ENCODE assay signal across 24 cellular contexts in genomic region chr1:63922848-63923247, GRCh38.
DNase-seq lines count a peak whose midpoint lies in the region; ATAC-seq, FAIRE-seq and TF ChIP-seq lines count a peak whose summit lies in the region.
"Had no signal": no experiment of that assay in that cellular context is flagged by ENCODE, and none has a peak within 500 bp of the region (broad histone marks: within the 10 kb centered on the region; RNA-seq: fewer than 3 reads in every experiment).

No MANE protein-coding gene starts in this region.

- H3K27ac ChIP-seq in A549 (peak overlapping the region; percentile 34 to 89; a peak in 4 of 6 replicates), heart left ventricle (peak overlapping the region; percentile 42 to 90 (median 80)), mesendoderm (ENCODE audit: low read depth, low read length) (no peak overlapping the region)
- H3K27ac ChIP-seq: breast epithelium, skin epidermis had no signal

- H3K4me3 ChIP-seq in A549 (no peak overlapping the region), heart left ventricle (no peak overlapping the region), mesendoderm (ENCODE audit: low read length) (no peak overlapping the region)
- H3K4me3 ChIP-seq: breast epithelium, skin epidermis, transverse colon had no signal

- CTCF ChIA-PET in A549 (lab: Yijun Ruan, JAX): interaction anchor here (0.8 to 2.7 kb wide), 4 partner anchors 9 to 248 kb away, joined by 3 to 9 read pairs (median 4); no protein-coding TSS in a partner anchor

- H3K36me3 ChIP-seq in heart left ventricle: no peaks in the 10 kb centered on the region
- no peaks in the 10 kb centered on the region for H3K36me3 ChIP-seq in mesendoderm (ENCODE audit: control insufficient read depth, insufficient read depth, low read length)
- H3K36me3 ChIP-seq: breast epithelium, transverse colon had no signal

- no peak for TF ChIP-seq POLR2A in A549 (IDR thresholded peaks at IDR 0.05; ENCODE audit: low read length)
- TF ChIP-seq POLR2A in heart left ventricle (IDR thresholded peaks at IDR 0.05): peak in 1 of 2 donors; percentile 13

- no peak for ATAC-seq in A549
- no peak for ATAC-seq in SK-N-SH treated with all-trans-retinoic acid at 6 μM for 48 hours
- peak; percentile 79 to 93 (median 92) for ATAC-seq in heart left ventricle
- no peak for ATAC-seq in GM21619 (IDR thresholded peaks at IDR 0.05; ENCODE audit: unreplicated experiment)
- ATAC-seq in HG03196 (IDR thresholded peaks at IDR 0.05; ENCODE audit: unreplicated experiment): no peak
- ATAC-seq: naive thymus-derived CD8-positive, alpha-beta T cell; stimulated activated naive CD8-positive, alpha-beta T cell treated with anti-CD3 and anti-CD28 coated beads, Interleukin-15, Interleukin-2, amounts not matched to agents 100 U/mL and 50 U/mL, for 24 hours; T-cell had no signal

- no peak for FAIRE-seq in A549 (lab: Jason Lieb, UNC)

- POLR2A ChIA-PET in A549 (lab: Yijun Ruan, JAX): no interaction called here

- H2BK15ac ChIP-seq in mesendoderm (replicated peaks; ENCODE audit: low read depth): no peak overlapping the region

- H3K56ac ChIP-seq in mesendoderm (ENCODE audit: low read length): no peak overlapping the region

- no peak for TF ChIP-seq RAD21 in A549 (conservative IDR thresholded peaks at IDR 0.05 in 1 of 2, IDR thresholded peaks at IDR 0.05 in 1 of 2)

- H4K5ac ChIP-seq in mesendoderm (ENCODE audit: low read length): no peak overlapping the region

- no peak overlapping the region for H3K18ac ChIP-seq in mesendoderm (ENCODE audit: low read length)

- H3K4ac ChIP-seq in mesendoderm (ENCODE audit: low read depth, low read length): no peak overlapping the region

- H3K9me3 Mint-ChIP-seq in progenitor cell of endocrine pancreas (ENCODE audit: low read depth): no peaks in the 10 kb centered on the region
- H3K9me3 Mint-ChIP-seq: activated CD4-positive, alpha-beta T cell treated with anti-CD3 and anti-CD28 coated beads, Interleukin-2, amount 10 ng/mL, durations not matched to agents 7 days and 5 days; naive thymus-derived CD8-positive, alpha-beta T cell; T-cell had no signal

- no peak for TF ChIP-seq CTCF in A549 (IDR thresholded peaks at IDR 0.05)
- no peak for TF ChIP-seq CTCF in heart left ventricle (IDR thresholded peaks at IDR 0.05)
- TF ChIP-seq CTCF in progenitor cell of endocrine pancreas (IDR thresholded peaks at IDR 0.05; ENCODE audit: unreplicated experiment): no peak

- no peak overlapping the region for H3K4me3 Mint-ChIP-seq in progenitor cell of endocrine pancreas (ENCODE audit: low read depth)
- H3K4me3 Mint-ChIP-seq: activated CD4-positive, alpha-beta T cell treated with anti-CD3 and anti-CD28 coated beads, Interleukin-2, amount 10 ng/mL, durations not matched to agents 7 days and 5 days; B cell; naive thymus-derived CD8-positive, alpha-beta T cell; T-cell had no signal

- H3K27me3 ChIP-seq in heart left ventricle (no peaks in the 10 kb centered on the region), mesendoderm (ENCODE audit: insufficient read depth, low read length, poor library complexity) (no peaks in the 10 kb centered on the region)
- H3K27me3 ChIP-seq: breast epithelium, transverse colon had no signal

- H3K4me2 ChIP-seq in A549 (no peak overlapping the region), mesendoderm (ENCODE audit: low read length) (no peak overlapping the region)

- H3K36me3 Mint-ChIP-seq in progenitor cell of endocrine pancreas (ENCODE audit: insufficient read depth): peaks cover 3% of the 10 kb centered on the region
- H3K36me3 Mint-ChIP-seq: naive thymus-derived CD8-positive, alpha-beta T cell; T-cell had no signal

- peaks cover 2% of the 10 kb centered on the region for H3K79me2 ChIP-seq in mesendoderm (ENCODE audit: control insufficient read depth, insufficient read depth, low read length)

- no peak overlapping the region for H4K8ac ChIP-seq in mesendoderm (ENCODE audit: low read depth, low read length)

- peak overlapping the region; percentile 46 for H3K27ac Mint-ChIP-seq in progenitor cell of endocrine pancreas
- H3K27ac Mint-ChIP-seq: activated CD4-positive, alpha-beta T cell treated with anti-CD3 and anti-CD28 coated beads, Interleukin-2, amount 10 ng/mL, durations not matched to agents 7 days and 5 days; B cell; naive thymus-derived CD8-positive, alpha-beta T cell; T-cell had no signal

- no peak for TF ChIP-seq EP300 in A549 (IDR thresholded peaks at IDR 0.05)

- intact Hi-C loops in heart left ventricle (cut with DNase I): loop anchor here in 5 of 10 donors (5.0 to 10.0 kb wide), 7 partner anchors 112 to 228 kb away; partner anchors contain the start of gene ROR1 (in 1 of the 5)

- H3K79me1 ChIP-seq in mesendoderm (ENCODE audit: low read length): no peaks in the 10 kb centered on the region

- WGBS in A549 (ENCODE audit: missing lambda C conversion rate): 94% methylated on average over 6 of the region's 6 CpGs
- WGBS in heart left ventricle, 4 donors: 48 to 59% (median 53%) methylated on average over 6 of the region's 6 CpGs
- no CpG with 5 or more reads among the region's 6 CpGs for WGBS in mesendoderm (ENCODE audit: extremely low coverage, insufficient coverage, low lambda C conversion rate)

- no peak overlapping the region for H2BK5ac ChIP-seq in mesendoderm (ENCODE audit: low read length)

- H3K23ac ChIP-seq in mesendoderm (ENCODE audit: low read length): no peak overlapping the region

- no peaks in the 10 kb centered on the region for H3K27me3 Mint-ChIP-seq in progenitor cell of endocrine pancreas
- H3K27me3 Mint-ChIP-seq: activated CD4-positive, alpha-beta T cell treated with anti-CD3 and anti-CD28 coated beads, Interleukin-2, amount 10 ng/mL, durations not matched to agents 7 days and 5 days; T-cell had no signal

- peaks cover 54% of the 10 kb centered on the region for H3K4me1 ChIP-seq in A549
- peaks cover 0 to 60% (median 21%) of the 10 kb centered on the region in 12 donors for H3K4me1 ChIP-seq in heart left ventricle
- H3K4me1 ChIP-seq in mesendoderm (ENCODE audit: control insufficient read depth, low read depth, low read length): no peaks in the 10 kb centered on the region
- H3K4me1 ChIP-seq: breast epithelium had no signal

- H3K9ac ChIP-seq in mesendoderm (ENCODE audit: low read length): no peak overlapping the region

- H3K4me1 Mint-ChIP-seq in progenitor cell of endocrine pancreas (ENCODE audit: low read depth): peaks cover 34% of the 10 kb centered on the region
- H3K4me1 Mint-ChIP-seq: activated CD4-positive, alpha-beta T cell treated with anti-CD3 and anti-CD28 coated beads, Interleukin-2, amount 10 ng/mL, durations not matched to agents 7 days and 5 days; B cell; naive thymus-derived CD8-positive, alpha-beta T cell; T-cell had no signal

- H2AK5ac ChIP-seq in mesendoderm (ENCODE audit: low read length): no peak overlapping the region

- no peak for DNase-seq in A549 (ENCODE audit: low read depth in 1 of 2, low spot score in 1 of 2)
- DNase-seq in heart left ventricle: peak in 4 of 5 donors; percentile 69 to 79 (median 72)
- DNase-seq in progenitor cell of endocrine pancreas (ENCODE audit: low spot score, unreplicated experiment): no peak
- no peak for DNase-seq in mesendoderm
- no peak for DNase-seq in stimulated activated CD4-positive, alpha-beta T cell treated with anti-CD3 and anti-CD28 coated beads, Interleukin-4, amount 100 ng/mL, for 4 hours
- DNase-seq: 8988T; activated CD4-positive, alpha-beta T cell treated with anti-CD3 and anti-CD28 coated beads, Interleukin-2, amount 10 ng/mL, durations not matched to agents 7 days and 5 days; activated CD8-positive, alpha-beta memory T cell treated with anti-CD3 and anti-CD28 coated beads, Interleukin-2, amount 50 U/mL, for 4 hours; activated effector memory CD4-positive, alpha-beta T cell treated with anti-CD3 and anti-CD28 coated beads, Interleukin-2, amount 50 U/mL, for 16 hours; IMR-90; islet precursor cell; mammary epithelial cell; naive thymus-derived CD8-positive, alpha-beta T cell; NCI-H2171 treated with DMSO at 0.1 percent for 48 hours; NCI-H69; stimulated activated naive CD8-positive, alpha-beta T cell treated with anti-CD3 and anti-CD28 coated beads, Interleukin-15, Interleukin-2, amounts not matched to agents 100 U/mL and 50 U/mL, for 24 hours; T-cell; transverse colon had no signal

- H3K9me3 ChIP-seq in A549: no peaks in the 10 kb centered on the region
- no peaks in the 10 kb centered on the region for H3K9me3 ChIP-seq in heart left ventricle
- H3K9me3 ChIP-seq: breast epithelium, transverse colon had no signal

- H2BK120ac ChIP-seq in mesendoderm (ENCODE audit: low read depth, low read length): no peak overlapping the region

TF ChIP-seq in A549, 52 proteins besides CTCF, POLR2A, EP300 and RAD21 (continues in another document):
- no peak for TF ChIP-seq BHLHE40 (IDR thresholded peaks at IDR 0.05; ENCODE audit: low read depth, low read length)
- no peak for TF ChIP-seq ZNF302 (CRISPR knock-in tag; IDR thresholded peaks at IDR 0.05)
- TF ChIP-seq KDM1A (IDR thresholded peaks at IDR 0.05; ENCODE audit: low read depth): no peak
- no peak for TF ChIP-seq RARB (CRISPR knock-in tag; IDR thresholded peaks at IDR 0.05)
- TF ChIP-seq USF2 (IDR thresholded peaks at IDR 0.05): no peak
- TF ChIP-seq KDM5A (IDR thresholded peaks at IDR 0.05): no peak
- TF ChIP-seq ESRRA (IDR thresholded peaks at IDR 0.05; ENCODE audit: borderline replicate concordance, low read length): no peak

TF ChIP-seq in SK-N-SH treated with all-trans-retinoic acid at 6 μM for 48 hours, 23 proteins besides CTCF, POLR2A, EP300 and RAD21:
- TF ChIP-seq TCF4 (CRISPR knock-in tag; IDR thresholded peaks at IDR 0.05; ENCODE audit: borderline replicate concordance): no peak
- TF ChIP-seq BACH2 (CRISPR knock-in tag; IDR thresholded peaks at IDR 0.05; ENCODE audit: borderline replicate concordance): no peak
- no peak for TF ChIP-seq ZFP3 (CRISPR knock-in tag; IDR thresholded peaks at IDR 0.05)
- TF ChIP-seq ZNF565 (CRISPR knock-in tag; conservative IDR thresholded peaks at IDR 0.05; ENCODE audit: low read depth): no peak
- TF ChIP-seq ESRRG (CRISPR knock-in tag; IDR thresholded peaks at IDR 0.05): no peak
- TF ChIP-seq GLIS3 (CRISPR knock-in tag; IDR thresholded peaks at IDR 0.05): no peak
- no peak for TF ChIP-seq ZFP30 (CRISPR knock-in tag; IDR thresholded peaks at IDR 0.05)
- TF ChIP-seq ISL1 (CRISPR knock-in tag; IDR thresholded peaks at IDR 0.05): 0 out of 2 replicates have a peak, but pooled peaks have one; percentile 25
- TF ChIP-seq OSR1 (CRISPR knock-in tag; IDR thresholded peaks at IDR 0.05): no peak

Comparison
In these comparisons a context has a peak if more than half of its experiments do, and no peak if none do; other contexts are left out.
1. ATAC-seq: peak in heart left ventricle (4 of 4); none in A549 (0 of 2), SK-N-SH treated with all-trans-retinoic acid at 6 μM for 48 hours (single experiment), GM21619 (single experiment) and HG03196 (single experiment).
2. DNase-seq: peak in heart left ventricle (4 of 5); none in A549 (0 of 2), progenitor cell of endocrine pancreas (single experiment), mesendoderm (single experiment) and stimulated activated CD4-positive, alpha-beta T cell treated with anti-CD3 and anti-CD28 coated beads, Interleukin-4, amount 100 ng/mL, for 4 hours (0 of 2).